Comparison of ENCODE assay signal across 31 cellular contexts in genomic region chr5:37857696-37858095, GRCh38. TPM values are rescaled to one million over a fixed set of nuclear protein-coding genes. Genes with fewer than 3 reads are reported as not detected.
"Had no signal": no experiment of that assay in that cellular context is flagged by ENCODE, and none has a peak within 500 bp of the region (broad histone marks: within the 10 kb centered on the region; RNA-seq: fewer than 3 reads in every experiment).

No MANE protein-coding gene starts in this region.

- H3K9me3 Mint-ChIP-seq: neural progenitor cell had no signal

- H3K9me3 ChIP-seq: ovary, psoas muscle, right lobe of liver, sigmoid colon, suprapubic skin, testis, vagina had no signal

- H3K4me3 ChIP-seq: neural progenitor cell, ovary, psoas muscle, right lobe of liver, sigmoid colon, suprapubic skin, testis, tibial artery, upper lobe of left lung, vagina had no signal

- H3K4me1 ChIP-seq: neural progenitor cell, parathyroid adenoma, psoas muscle, right lobe of liver, sigmoid colon, suprapubic skin, testis, tibial artery, upper lobe of left lung, vagina had no signal

- H3K27ac ChIP-seq: neural progenitor cell, ovary, parathyroid adenoma, psoas muscle, right lobe of liver, sigmoid colon, suprapubic skin, testis, tibial artery, upper lobe of left lung, vagina had no signal

- DNase-seq: naive thymus-derived CD8-positive, alpha-beta T cell; occipital lobe; ovary; posterior cingulate gyrus; psoas muscle; right cardiac atrium; right lobe of liver; sigmoid colon; small intestine; stimulated activated CD4-positive, alpha-beta T cell treated with anti-CD3 and anti-CD28 coated beads, Interleukin-15, amount 100 ng/mL, for 24 hours; stimulated activated CD4-positive, alpha-beta T cell treated with anti-CD3 and anti-CD28 coated beads, Interleukin-2, amount 100 ng/mL, for 24 hours; stimulated activated CD4-positive, alpha-beta T cell treated with anti-CD3 and anti-CD28 coated beads, Interleukin-2, amount 100 ng/mL, for 48 hours; stimulated activated CD4-positive, alpha-beta T cell treated with anti-CD3 and anti-CD28 coated beads, Interleukin-4, amount 100 ng/mL, for 24 hours; stimulated activated CD8-positive, alpha-beta memory T cell treated with anti-CD3 and anti-CD28 coated beads, Interleukin-4, amount 100 ng/mL, for 48 hours; stimulated activated naive CD4-positive, alpha-beta T cell; stimulated activated naive CD8-positive, alpha-beta T cell treated with anti-CD3 and anti-CD28 coated beads, Interleukin-15, amount 100 ng/mL, for 72 hours; stimulated activated naive CD8-positive, alpha-beta T cell treated with anti-CD3 and anti-CD28 coated beads, Interleukin-15, Interleukin-2, amounts not matched to agents 100 U/mL and 50 U/mL, for 24 hours; substantia nigra; testis; tibial artery; trophoblast cell; upper lobe of left lung had no signal

- ATAC-seq: naive thymus-derived CD8-positive, alpha-beta T cell; psoas muscle; right cardiac atrium; right lobe of liver; stimulated activated memory B cell treated with anti-CD40 and anti-IgM and Interleukin-4, amounts not matched to agents 10 μg/mL and 1 μg/mL and 100 μg/mL, for 72 hours; stimulated activated naive CD8-positive, alpha-beta T cell treated with anti-CD3 and anti-CD28 coated beads, Interleukin-15, amount 100 ng/mL, for 72 hours; stimulated activated naive CD8-positive, alpha-beta T cell treated with anti-CD3 and anti-CD28 coated beads, Interleukin-15, Interleukin-2, amounts not matched to agents 100 U/mL and 50 U/mL, for 24 hours had no signal

- H3K4me2 ChIP-seq: neural progenitor cell had no signal

- H3K27me3 ChIP-seq: neural progenitor cell, ovary, right lobe of liver, sigmoid colon, testis, tibial artery, upper lobe of left lung, vagina had no signal

- H3K36me3 Mint-ChIP-seq: naive thymus-derived CD8-positive, alpha-beta T cell; natural killer cell treated with Interleukin-12 subunit alpha and Interleukin-12 subunit beta and Interleukin-15 and Interleukin-18, amount 100 ng/mL, for 72 hours; neural progenitor cell; stimulated activated memory B cell treated with anti-CD40 and anti-IgM and Interleukin-4, amounts not matched to agents 10 μg/mL and 1 μg/mL and 100 μg/mL, for 72 hours had no signal

- H3K9ac ChIP-seq: neural progenitor cell, parathyroid adenoma had no signal

- H3K27ac Mint-ChIP-seq: naive thymus-derived CD8-positive, alpha-beta T cell; natural killer cell treated with Interleukin-12 subunit alpha and Interleukin-12 subunit beta and Interleukin-15 and Interleukin-18, amount 100 ng/mL, for 72 hours; neural progenitor cell; progenitor cell of endocrine pancreas; stimulated activated memory B cell treated with anti-CD40 and anti-IgM and Interleukin-4, amounts not matched to agents 10 μg/mL and 1 μg/mL and 100 μg/mL, for 72 hours had no signal

- H3K4me3 Mint-ChIP-seq: naive thymus-derived CD8-positive, alpha-beta T cell; natural killer cell treated with Interleukin-12 subunit alpha and Interleukin-12 subunit beta and Interleukin-15 and Interleukin-18, amount 100 ng/mL, for 72 hours; neural progenitor cell; stimulated activated memory B cell treated with anti-CD40 and anti-IgM and Interleukin-4, amounts not matched to agents 10 μg/mL and 1 μg/mL and 100 μg/mL, for 72 hours; stimulated activated naive CD8-positive, alpha-beta T cell treated with anti-CD3 and anti-CD28 coated beads, Interleukin-15, amount 100 ng/mL, for 72 hours had no signal

- H3K36me3 ChIP-seq: neural progenitor cell, ovary, right lobe of liver, sigmoid colon, suprapubic skin, tibial artery, upper lobe of left lung, vagina had no signal

- H2AFZ ChIP-seq: neural progenitor cell, parathyroid adenoma had no signal

- H3K79me2 ChIP-seq: parathyroid adenoma had no signal

- H3K27me3 Mint-ChIP-seq: progenitor cell of endocrine pancreas had no signal

- H3K4me1 Mint-ChIP-seq: naive thymus-derived CD8-positive, alpha-beta T cell; neural progenitor cell; stimulated activated memory B cell treated with anti-CD40 and anti-IgM and Interleukin-4, amounts not matched to agents 10 μg/mL and 1 μg/mL and 100 μg/mL, for 72 hours; stimulated activated naive CD8-positive, alpha-beta T cell treated with anti-CD3 and anti-CD28 coated beads, Interleukin-15, amount 100 ng/mL, for 72 hours had no signal

RNA-seq across cellular contexts. Expression of gene GDNF, which starts 17.9 kb away (rescaled TPM):
- total RNA-seq: naive thymus-derived CD8-positive, alpha-beta T cell; natural killer cell treated with Interleukin-12 subunit alpha and Interleukin-12 subunit beta and Interleukin-15 and Interleukin-18, amount 100 ng/mL, for 72 hours; occipital lobe; ureter had no signal
- polyA plus RNA-seq: naive thymus-derived CD8-positive, alpha-beta T cell; neural cell had no signal
